ENCODE assay signal across 8 cellular contexts in genomic region chr11:18540207-18541009, GRCh38. TPM values are rescaled to one million over a fixed set of nuclear protein-coding genes. Genes with fewer than 3 reads are reported as not detected.
DNase-seq lines count a peak whose midpoint lies in the region; ATAC-seq and TF ChIP-seq lines count a peak whose summit lies in the region.

No MANE protein-coding gene starts in this region.

- no peaks in the 10 kb centered on the region for H3K27me3 ChIP-seq in gastroesophageal sphincter

- H3K9me3 ChIP-seq in gastroesophageal sphincter = no peaks in the 10 kb centered on the region

- H3K4me3 ChIP-seq in gastroesophageal sphincter = no peak overlapping the region

- H3K27ac ChIP-seq in gastroesophageal sphincter = no peak overlapping the region

- H3K36me3 Mint-ChIP-seq in WTC11 = no peaks in the 10 kb centered on the region; the same call in none of the 2 replicates

- peak; percentile 22 for DNase-seq in NCI-H2227 treated with DMSO at 0.1 percent for 48 hours (lab: John Stamatoyannopoulos, UW)
- DNase-seq in NCI-H2227 (lab: John Stamatoyannopoulos, UW; ENCODE audit: unreplicated experiment) = no peak
- DNase-seq in WTC11 (ENCODE audit: low spot score) = no peak
- DNase-seq in left kidney (ENCODE audit: low read depth, low spot score) = peak; percentile 13
- no peak for DNase-seq in stimulated activated CD4-positive, alpha-beta T cell treated with anti-CD3 and anti-CD28 coated beads, Interleukin-4, amount 100 ng/mL, for 4 hours

- peaks cover 0 to 59% of the 10 kb centered on the region in 2 donors for H3K36me3 ChIP-seq in gastroesophageal sphincter

- H3K4me1 ChIP-seq in gastroesophageal sphincter = no peaks in the 10 kb centered on the region

- no peak overlapping the region for H3K27ac Mint-ChIP-seq in WTC11

- no peaks in the 10 kb centered on the region for H3K27me3 Mint-ChIP-seq in WTC11 (ENCODE audit: low read depth)

- CTCF ChIA-PET in WTC11 (lab: Charles Lee) = interaction anchor here (0.5 to 1.6 kb wide), 26 partner anchors 10 to 313 kb away, joined by 3 to 16 read pairs (median 4); no protein-coding TSS in a partner anchor

- TF ChIP-seq POLR2A in gastroesophageal sphincter (IDR thresholded peaks at IDR 0.05) = no peak

- no peak for TF ChIP-seq EP300 in Ishikawa (IDR thresholded peaks at IDR 0.05; ENCODE audit: borderline replicate concordance)
- no peak for TF ChIP-seq EP300 in gastroesophageal sphincter (IDR thresholded peaks at IDR 0.05)

- ATAC-seq in WTC11 (peak; percentile 53; the same call in 1 of the 2 replicates), gastroesophageal sphincter (no peak), HG03342 (IDR thresholded peaks at IDR 0.05; ENCODE audit: unreplicated experiment) (no peak)

- TF ChIP-seq CTCF in WTC11 (IDR thresholded peaks at IDR 0.05) (no peak), gastroesophageal sphincter (IDR thresholded peaks at IDR 0.05) (peak in 2 of 4 experiments; percentile 23 to 26)

- no peak overlapping the region for H3K4me3 Mint-ChIP-seq in WTC11

- peak; percentile 54 for TF ChIP-seq RAD21 in Ishikawa (IDR thresholded peaks at IDR 0.05; ENCODE audit: low read depth)

- POLR2A ChIA-PET in WTC11 (lab: Charles Lee) = no interaction called here

- WGBS in gastroesophageal sphincter (ENCODE audit: low coverage in 1 of 2), 2 donors = 40 to 73% methylated on average over 1 of the region's 1 CpG

- H3K9me3 Mint-ChIP-seq in WTC11 = no peaks in the 10 kb centered on the region

- H3K4me1 Mint-ChIP-seq in WTC11 = no peaks in the 10 kb centered on the region

TF ChIP-seq in Ishikawa, 13 proteins besides CTCF, POLR2A, EP300 and RAD21:
- TF ChIP-seq NFIC (IDR thresholded peaks at IDR 0.05) (no peak), TCF12 (IDR thresholded peaks at IDR 0.05; ENCODE audit: low read depth) (no peak), USF1 (IDR thresholded peaks at IDR 0.05) (no peak), MAX (IDR thresholded peaks at IDR 0.05) (no peak), FOXM1 (IDR thresholded peaks at IDR 0.05; ENCODE audit: borderline replicate concordance, low read depth) (no peak), YY1 (IDR thresholded peaks at IDR 0.05; ENCODE audit: low read depth) (no peak), EGR1 (IDR thresholded peaks at IDR 0.05) (no peak), TEAD4 (IDR thresholded peaks at IDR 0.05) (no peak), ZBTB7A (IDR thresholded peaks at IDR 0.05; ENCODE audit: low read depth) (no peak), CREB1 (IDR thresholded peaks at IDR 0.05; ENCODE audit: low read depth) (no peak), REST (IDR thresholded peaks at IDR 0.05; ENCODE audit: low read depth) (no peak), CEBPB (IDR thresholded peaks at IDR 0.05) (no peak), TAF1 (IDR thresholded peaks at IDR 0.05; ENCODE audit: low read depth) (no peak)

TF ChIP-seq in WTC11, 78 proteins besides CTCF, POLR2A, EP300 and RAD21:
- TF ChIP-seq ZBTB43 (CRISPR knock-in tag; IDR thresholded peaks at IDR 0.05) (no peak), ELF4 (CRISPR knock-in tag; IDR thresholded peaks at IDR 0.05; ENCODE audit: low read depth) (no peak), SMAD3 (CRISPR knock-in tag; IDR thresholded peaks at IDR 0.05; ENCODE audit: borderline replicate concordance) (no peak), MXD4 (CRISPR knock-in tag; IDR thresholded peaks at IDR 0.05; ENCODE audit: borderline replicate concordance) (no peak), CBFB (CRISPR knock-in tag; IDR thresholded peaks at IDR 0.05; ENCODE audit: low read depth) (no peak), ZNF263 (CRISPR knock-in tag; IDR thresholded peaks at IDR 0.05; ENCODE audit: low read depth) (no peak), PRRX2 (CRISPR knock-in tag; IDR thresholded peaks at IDR 0.05) (no peak), FOXP1 (CRISPR knock-in tag; IDR thresholded peaks at IDR 0.05; ENCODE audit: borderline replicate concordance) (no peak), ERG (CRISPR knock-in tag; IDR thresholded peaks at IDR 0.05) (no peak), GTF2I (CRISPR knock-in tag; conservative IDR thresholded peaks at IDR 0.05) (no peak), ATF2 (CRISPR knock-in tag; IDR thresholded peaks at IDR 0.05; ENCODE audit: borderline replicate concordance, low read depth) (no peak), JUN (CRISPR knock-in tag; IDR thresholded peaks at IDR 0.05) (no peak), OVOL2 (CRISPR knock-in tag; IDR thresholded peaks at IDR 0.05; ENCODE audit: borderline replicate concordance) (no peak)
TF ChIP-seq in WTC11: peak in this region for 0.

RNA-seq across cellular contexts. Expression of gene TSG101, which starts 13.7 kb away (rescaled TPM):
- total RNA-seq in WTC11 (2021) = 41.7 to 42.6 TPM (median 42.3 TPM) in 3 replicates
- total RNA-seq in gastroesophageal sphincter = 10 to 100 TPM; 60.1 to 72.8 (median 66.5) TPM

RNA-seq across cellular contexts. Expression of gene UEVLD, which starts 48.1 kb away (rescaled TPM):
- total RNA-seq in WTC11 (2021) (6.7 to 8.6 TPM (median 7.5 TPM) in 3 replicates), gastroesophageal sphincter (10 to 100 TPM; 33.7 to 45.6 (median 38.9) TPM)

RNA-seq across cellular contexts. Expression of gene MISFA, which starts 59.2 kb away (rescaled TPM):
- 2.3 to 3.2 TPM (median 3.2 TPM) in 3 replicates for total RNA-seq in WTC11 (2021)
- 10 to 100 TPM in 2 of 4 donors, 1 to 10 TPM in 1, not detected in 1; 4.2 to 13.9 (median 10.4) TPM for total RNA-seq in gastroesophageal sphincter

Comparison
In these comparisons a context has a peak if more than half of its experiments do, and no peak if none do; other contexts are left out.
1. DNase-seq: peak in NCI-H2227 treated with DMSO at 0.1 percent for 48 hours (single experiment) and left kidney (single experiment); none in NCI-H2227 (single experiment), WTC11 (single experiment) and stimulated activated CD4-positive, alpha-beta T cell treated with anti-CD3 and anti-CD28 coated beads, Interleukin-4, amount 100 ng/mL, for 4 hours (0 of 2).